Comparison of ENCODE assay signal across 8 cellular contexts in genomic region chr2:25041307-25041927, GRCh38. TPM values are rescaled to one million over a fixed set of nuclear protein-coding genes. Genes with fewer than 3 reads are reported as not detected.
DNase-seq lines count a peak whose midpoint lies in the region; ATAC-seq and TF ChIP-seq lines count a peak whose summit lies in the region.

No MANE protein-coding gene starts in this region.

- H3K4me2 ChIP-seq in mammary epithelial cell (ENCODE audit: insufficient read depth, low read depth, low read length) = peak overlapping the region; percentile 77

- WGBS in mammary epithelial cell (ENCODE audit: low coverage, missing lambda C conversion rate) = 4% methylated on average over 18 of the region's 28 CpGs

- CTCF ChIA-PET in RWPE1 (lab: Yijun Ruan, JAX) (interaction anchor here (0.6 kb wide), 2 partner anchors 9 to 83 kb away, joined by 3 read pairs; no protein-coding TSS in a partner anchor), mammary epithelial cell (lab: Charles Lee; ENCODE audit: low non-redundant PET) (interaction anchor here (0.6 kb wide), 1 partner anchor 103 kb away, joined by 3 read pairs; no protein-coding TSS in a partner anchor)

- peak overlapping the region; percentile 27 for H2AFZ ChIP-seq in mammary epithelial cell (ENCODE audit: low read depth, low read length)

- ATAC-seq in GM18867 (IDR thresholded peaks at IDR 0.05; ENCODE audit: unreplicated experiment) (peak; percentile 3), GM19023 (IDR thresholded peaks at IDR 0.05; ENCODE audit: unreplicated experiment) (no peak)

- TF ChIP-seq CTCF in RWPE1 (conservative IDR thresholded peaks at IDR 0.05; ENCODE audit: low read depth) (no peak), mammary epithelial cell (conservative IDR thresholded peaks at IDR 0.05 in 1 of 2, IDR thresholded peaks at IDR 0.05 in 1 of 2; ENCODE audit: extremely low read depth in 1 of 2, insufficient read depth in 1 of 2, low read depth in 1 of 2, low read length in 2 of 2) (peak in 1 of 2 donors; percentile 27)

- intact Hi-C loops in mammary epithelial cell (cut with micrococcal nuclease) = no loop called here

- dilution Hi-C loops in mammary epithelial cell (cut with HindIII; ENCODE audit: low sequenced_read_pairs) = no loop called here

- H3K36me3 ChIP-seq in mammary epithelial cell (ENCODE audit: insufficient read depth, low read length) = no peaks in the 10 kb centered on the region
- H3K36me3 ChIP-seq in iPS-20b (ENCODE audit: insufficient read depth, low read depth, low read length) = no peaks in the 10 kb centered on the region

- H3K27ac ChIP-seq in RWPE1 (no peak overlapping the region), mammary epithelial cell (ENCODE audit: insufficient read depth, low read depth, low read length) (no peak overlapping the region), iPS-20b (ENCODE audit: low read length) (no peak overlapping the region)

- peaks cover 12% of the 10 kb centered on the region for H3K4me1 ChIP-seq in mammary epithelial cell (ENCODE audit: insufficient read depth, low read length)
- H3K4me1 ChIP-seq in iPS-20b (ENCODE audit: insufficient read depth, low read length) = peaks cover 5% of the 10 kb centered on the region; the same call in 1 of the 2 replicates

- H3K9me3 ChIP-seq in mammary epithelial cell (replicated peaks; ENCODE audit: insufficient read depth, low read length) (no peaks in the 10 kb centered on the region), iPS-20b (ENCODE audit: insufficient read depth, low read depth, low read length) (no peaks in the 10 kb centered on the region)

- H3K4me3 ChIP-seq in mammary epithelial cell (replicated peaks in 1 of 3; ENCODE audit: insufficient read depth in 1 of 3, low read depth in 2 of 3, low read length in 3 of 3) = peak overlapping the region in 1 of 3 experiments; percentile 21
- peak overlapping the region; percentile 89 for H3K4me3 ChIP-seq in iPS-20b (ENCODE audit: low read length)
- peak overlapping the region; percentile 34 for H3K4me3 ChIP-seq in skeletal muscle cell (ENCODE audit: low read depth, low read length)

- in situ Hi-C loops in ACHN (cut with HindIII; ENCODE audit: low pct_ligation_motif_present, low pct_unique_long_range_greater_than_20kb, low sequenced_read_pairs) = no loop called here
- in situ Hi-C loops in KBM-7 (cut with MboI; ENCODE audit: low pct_unique_long_range_greater_than_20kb, low sequenced_read_pairs) = no loop called here
- in situ Hi-C loops in mammary epithelial cell (cut with MboI; ENCODE audit: low sequenced_read_pairs in 2 of 2) = no loop called here

- DNase-seq in ACHN (peak; percentile 87), KBM-7 (peak; percentile 29), RWPE1 (ENCODE audit: low spot score) (peak; percentile 28), mammary epithelial cell (peak; percentile 27), skeletal muscle cell (ENCODE audit: low read depth) (no peak)

- peaks cover 18% of the 10 kb centered on the region for H3K27me3 ChIP-seq in mammary epithelial cell (ENCODE audit: insufficient read depth, low read length)
- peaks cover 42% of the 10 kb centered on the region for H3K27me3 ChIP-seq in iPS-20b (ENCODE audit: insufficient read depth, low read length)

- H3K9ac ChIP-seq in mammary epithelial cell (ENCODE audit: insufficient read depth, low read length) (no peak overlapping the region), iPS-20b (ENCODE audit: low read depth, low read length) (peak overlapping the region; percentile 41; the same call in 1 of the 2 replicates)

- no TSS peak for BruUV-seq in mammary epithelial cell (replicated peaks; lab: Mats Ljungman, UMichigan)

- POLR2A ChIA-PET in RWPE1 (lab: Yijun Ruan, JAX; ENCODE audit: low non-redundant PET) = interaction anchor here (0.6 kb wide), 1 partner anchor 10 kb away, joined by 7 read pairs; no protein-coding TSS in a partner anchor

- H4K20me1 ChIP-seq in mammary epithelial cell (ENCODE audit: insufficient read depth, low read length) = peaks cover 4% of the 10 kb centered on the region

- H3K79me2 ChIP-seq in mammary epithelial cell (ENCODE audit: insufficient read depth, low read length) = no peaks in the 10 kb centered on the region

RNA-seq across cellular contexts. Expression of gene EFR3B, which starts 0.5 kb away (rescaled TPM):
- under 1 TPM; under 0.01 to 0.05 TPM for total RNA-seq in mammary epithelial cell
- 0.02 TPM for polyA plus RNA-seq in mammary epithelial cell
- polyA minus RNA-seq in mammary epithelial cell = not detected
